Comparison of ENCODE assay signal across 2 cellular contexts in genomic region chr3:123188058-123188457, GRCh38.
A peak's percentile ranks its signal among the peaks of the same experiment; 100 is the strongest.
TF ChIP-seq lines count a peak whose summit lies in the region.

No MANE protein-coding gene starts in this region.

TF ChIP-seq in HepG2, 621 proteins besides CTCF, POLR2A, EP300 and RAD21:
- TF ChIP-seq ZNF557 (CRISPR knock-in tag; IDR thresholded peaks at IDR 0.05) = no peak
- no peak for TF ChIP-seq ZNF296 (CRISPR knock-in tag; conservative IDR thresholded peaks at IDR 0.05)
- peak; percentile 48; the same call in 1 of the 2 replicates for TF ChIP-seq CEBPB (IDR thresholded peaks at IDR 0.05; ENCODE audit: borderline replicate concordance, low read depth, low read length)
- TF ChIP-seq NFE2L1 (CRISPR knock-in tag; IDR thresholded peaks at IDR 0.05; ENCODE audit: borderline replicate concordance) = no peak
- TF ChIP-seq CEBPG (CRISPR knock-in tag; IDR thresholded peaks at IDR 0.05) = 0 out of 2 replicates have a peak, but pooled peaks have one; percentile 3

TF ChIP-seq in K562, 482 proteins besides CTCF, POLR2A, EP300 and RAD21:
- TF ChIP-seq ZNF165 (CRISPR knock-in tag; IDR thresholded peaks at IDR 0.05; ENCODE audit: borderline replicate concordance) (no peak), ZNF143 (CRISPR knock-in tag; IDR thresholded peaks at IDR 0.05) (no peak), CEBPG (CRISPR knock-in tag; IDR thresholded peaks at IDR 0.05) (no peak), CEBPG (tag; conservative IDR thresholded peaks at IDR 0.05 in 1 of 2, IDR thresholded peaks at IDR 0.05 in 1 of 2) (peak in 1 of 2 experiments; percentile 69; a peak in 2 of 4 replicates), CEBPB (tag; IDR thresholded peaks at IDR 0.05) (peak; percentile 70), TBP (optimal IDR thresholded peaks at IDR 0.05; ENCODE audit: low read depth, low read length) (no peak)
